12 cellular contexts compared by ENCODE assay signal in genomic region chr5:5139358-5140050, GRCh38. TPM values are rescaled to one million over a fixed set of nuclear protein-coding genes. Genes with fewer than 3 reads are reported as not detected.
DNase-seq lines count a peak whose midpoint lies in the region; ATAC-seq and TF ChIP-seq lines count a peak whose summit lies in the region.
"Had no signal": no experiment of that assay in that cellular context is flagged by ENCODE, and none has a peak within 500 bp of the region (broad histone marks: within the 10 kb centered on the region; RNA-seq: fewer than 3 reads in every experiment).

No MANE protein-coding gene starts in this region.

- H3K27me3 ChIP-seq in esophagus muscularis mucosa = peaks cover 0 to 51% (median 20%) of the 10 kb centered on the region in 4 donors
- peaks cover 0 to 2% of the 10 kb centered on the region in 2 donors for H3K27me3 ChIP-seq in aorta (ENCODE audit: control insufficient read depth in 1 of 2, insufficient read depth in 2 of 2, low read length in 1 of 2)

- H3K27ac ChIP-seq in esophagus muscularis mucosa (replicated peaks in 1 of 4) (no peak overlapping the region), aorta (ENCODE audit: low read depth in 1 of 2, low read length in 2 of 2) (no peak overlapping the region)
- H3K27ac ChIP-seq: BLaER1 treated with 17β-estradiol and CSF1 and Interleukin-3, amounts not matched to agents 10 nM and 100 nM had no signal

- WGBS in esophagus muscularis mucosa = 71% methylated on average over 5 of the region's 65 CpGs
- WGBS in aorta, 2 donors = 7 to 8% methylated on average over 51 to 65 of the region's 65 CpGs

- intact Hi-C loops in esophagus muscularis mucosa (cut with DNase I) = loop anchor here (2.0 kb wide), 1 partner anchor 255 kb away; no protein-coding TSS in a partner anchor
- intact Hi-C loops in aorta (cut with DNase I) = loop anchor here (2.0 kb wide), 1 partner anchor 279 kb away; no protein-coding TSS in a partner anchor

- H3K4me1 ChIP-seq in esophagus muscularis mucosa = peaks cover 20 to 24% (median 23%) of the 10 kb centered on the region in 4 donors
- no peaks in the 10 kb centered on the region for H3K4me1 ChIP-seq in aorta (ENCODE audit: control insufficient read depth in 1 of 2, insufficient read depth in 2 of 2, low read length in 2 of 2)

- H3K27ac Mint-ChIP-seq in stimulated activated naive CD8-positive, alpha-beta T cell treated with anti-CD3 and anti-CD28 coated beads, Interleukin-15, amount 100 ng/mL, for 72 hours = no peak overlapping the region
- H3K27ac Mint-ChIP-seq in neural crest cell (ENCODE audit: unreplicated experiment) = no peak overlapping the region
- H3K27ac Mint-ChIP-seq: activated naive CD8-positive, alpha-beta T cell had no signal

- TF ChIP-seq POLR2A in esophagus muscularis mucosa (IDR thresholded peaks at IDR 0.05; ENCODE audit: low read depth) = no peak

- no peak for DNase-seq in stimulated activated naive CD8-positive, alpha-beta T cell treated with anti-CD3 and anti-CD28 coated beads, Interleukin-15, amount 100 ng/mL, for 72 hours
- no peak for DNase-seq in stimulated activated naive CD8-positive, alpha-beta T cell treated with anti-CD3 and anti-CD28 coated beads, Interleukin-15, Interleukin-2, amounts not matched to agents 100 U/mL and 50 U/mL, for 24 hours
- DNase-seq in esophagus muscularis mucosa (ENCODE audit: extremely low spot score) (no peak), neural crest cell (ENCODE audit: low read depth, low spot score) (no peak), aorta (no peak), NCI-H2107 treated with DMSO at 0.1 percent for 48 hours (lab: John Stamatoyannopoulos, UW; ENCODE audit: unreplicated experiment) (no peak), AG08395 (ENCODE audit: low spot score) (no peak)
- DNase-seq: naive B cell, NCI-H1092 treated with DMSO at 0.1 percent for 48 hours had no signal

- H3K9me3 ChIP-seq in esophagus muscularis mucosa = no peaks in the 10 kb centered on the region
- H3K9me3 ChIP-seq in aorta (ENCODE audit: control insufficient read depth, low read length) = no peaks in the 10 kb centered on the region

- H3K27me3 Mint-ChIP-seq in stimulated activated naive CD8-positive, alpha-beta T cell treated with anti-CD3 and anti-CD28 coated beads, Interleukin-15, amount 100 ng/mL, for 72 hours = peaks cover 44% of the 10 kb centered on the region
- peaks cover 54% of the 10 kb centered on the region for H3K27me3 Mint-ChIP-seq in neural crest cell (ENCODE audit: low read depth)

- H3K36me3 ChIP-seq in esophagus muscularis mucosa = no peaks in the 10 kb centered on the region
- H3K36me3 ChIP-seq in aorta (ENCODE audit: control insufficient read depth in 1 of 2, insufficient read depth in 2 of 2, low read length in 1 of 2) = no peaks in the 10 kb centered on the region
- H3K36me3 ChIP-seq: BLaER1 treated with 17β-estradiol and CSF1 and Interleukin-3, amounts not matched to agents 10 nM and 100 nM had no signal

- H3K4me3 ChIP-seq in esophagus muscularis mucosa = peak overlapping the region; percentile 42 to 57 (median 46)
- no peak overlapping the region for H3K4me3 ChIP-seq in aorta (ENCODE audit: low read length in 2 of 2)
- H3K4me3 ChIP-seq: BLaER1 treated with 17β-estradiol and CSF1 and Interleukin-3, amounts not matched to agents 10 nM and 100 nM had no signal

- TF ChIP-seq CTCF in esophagus muscularis mucosa (IDR thresholded peaks at IDR 0.05) (no peak), neural crest cell (conservative IDR thresholded peaks at IDR 0.05) (no peak)

- peaks cover 8% of the 10 kb centered on the region for H3K4me1 Mint-ChIP-seq in stimulated activated naive CD8-positive, alpha-beta T cell treated with anti-CD3 and anti-CD28 coated beads, Interleukin-15, amount 100 ng/mL, for 72 hours
- H3K4me1 Mint-ChIP-seq in neural crest cell = peaks cover 11% of the 10 kb centered on the region

- H3K9me3 Mint-ChIP-seq in stimulated activated naive CD8-positive, alpha-beta T cell treated with anti-CD3 and anti-CD28 coated beads, Interleukin-15, amount 100 ng/mL, for 72 hours = no peaks in the 10 kb centered on the region
- no peaks in the 10 kb centered on the region for H3K9me3 Mint-ChIP-seq in neural crest cell

- no peak overlapping the region for H3K4me3 Mint-ChIP-seq in stimulated activated naive CD8-positive, alpha-beta T cell treated with anti-CD3 and anti-CD28 coated beads, Interleukin-15, amount 100 ng/mL, for 72 hours
- peak overlapping the region; percentile 83 for H3K4me3 Mint-ChIP-seq in neural crest cell
- H3K4me3 Mint-ChIP-seq: activated naive CD8-positive, alpha-beta T cell had no signal

- no peak for TF ChIP-seq EP300 in esophagus muscularis mucosa (IDR thresholded peaks at IDR 0.05)

- ATAC-seq in stimulated activated naive CD8-positive, alpha-beta T cell treated with anti-CD3 and anti-CD28 coated beads, Interleukin-15, amount 100 ng/mL, for 72 hours = peak; percentile 35
- no peak for ATAC-seq in stimulated activated naive CD8-positive, alpha-beta T cell treated with anti-CD3 and anti-CD28 coated beads, Interleukin-15, Interleukin-2, amounts not matched to agents 100 U/mL and 50 U/mL, for 24 hours
- ATAC-seq in aorta (ENCODE audit: low FRiP score) = peak; percentile 44
- ATAC-seq in HG03175 (IDR thresholded peaks at IDR 0.05; ENCODE audit: unreplicated experiment) = no peak

- no peaks in the 10 kb centered on the region for H3K36me3 Mint-ChIP-seq in neural crest cell (ENCODE audit: low read depth)
- H3K36me3 Mint-ChIP-seq: activated naive CD8-positive, alpha-beta T cell; naive B cell had no signal

RNA-seq across cellular contexts. Expression of gene ADAMTS16, which starts 0.6 kb away (rescaled TPM):
- total RNA-seq in esophagus muscularis mucosa (1 to 10 TPM in 1 of 4 donors, under 1 TPM in 2, not detected in 1; 0.42 to 1.1 (median 0.50) TPM), neural crest cell (0.23 and 1.7 TPM in 2 replicates), aorta (under 1 TPM; 0.10 to 0.81 TPM)
- not detected for polyA plus RNA-seq in aorta

Comparison
In these comparisons a context has a peak if more than half of its experiments do, and no peak if none do; other contexts are left out.
1. ATAC-seq: peak in stimulated activated naive CD8-positive, alpha-beta T cell treated with anti-CD3 and anti-CD28 coated beads, Interleukin-15, amount 100 ng/mL, for 72 hours (single experiment) and aorta (single experiment); none in stimulated activated naive CD8-positive, alpha-beta T cell treated with anti-CD3 and anti-CD28 coated beads, Interleukin-15, Interleukin-2, amounts not matched to agents 100 U/mL and 50 U/mL, for 24 hours (single experiment) and HG03175 (single experiment).
2. H3K4me3 ChIP-seq: peak in esophagus muscularis mucosa (4 of 4); none in aorta (0 of 2).